In genomic region chr9:28289732-28290131, GRCh38 we compare ENCODE assay signal across 14 cellular contexts.
"Had no signal": no experiment of that assay in that cellular context is flagged by ENCODE, and none has a peak within 500 bp of the region (broad histone marks: within the 10 kb centered on the region; RNA-seq: fewer than 3 reads in every experiment).

No MANE protein-coding gene starts in this region.

- H3K27ac ChIP-seq: esophagus muscularis mucosa, right atrium auricular region, thyroid gland, VCaP had no signal

- H3K9me3 Mint-ChIP-seq: activated naive CD8-positive, alpha-beta T cell treated with anti-CD3 and anti-CD28 coated beads, Interleukin-2, amount 10 ng/mL, durations not matched to agents 7 days and 5 days had no signal

- DNase-seq: activated CD4-positive, alpha-beta memory T cell treated with anti-CD3 and anti-CD28 coated beads, Interleukin-2, amount 10 ng/mL, durations not matched to agents 7 days and 5 days; activated CD4-positive, alpha-beta T cell treated with anti-CD3 and anti-CD28 coated beads for 36 hours; activated naive CD8-positive, alpha-beta T cell treated with anti-CD3 and anti-CD28 coated beads, Interleukin-2, amount 10 ng/mL, durations not matched to agents 7 days and 5 days; anterior cingulate cortex; cerebellar nuclear complex; dermis blood vessel endothelial cell; glutamatergic neuron; T-cell; T1000 had no signal

- H3K27me3 Mint-ChIP-seq: activated CD4-positive, alpha-beta memory T cell treated with anti-CD3 and anti-CD28 coated beads, Interleukin-2, amount 10 ng/mL, durations not matched to agents 7 days and 5 days; activated CD4-positive, alpha-beta T cell treated with anti-CD3 and anti-CD28 coated beads for 36 hours; activated naive CD8-positive, alpha-beta T cell treated with anti-CD3 and anti-CD28 coated beads, Interleukin-2, amount 10 ng/mL, durations not matched to agents 7 days and 5 days; T-cell had no signal

- H3K27me3 ChIP-seq: esophagus muscularis mucosa, right atrium auricular region, thyroid gland had no signal

- H3K4me3 Mint-ChIP-seq: activated CD4-positive, alpha-beta memory T cell treated with anti-CD3 and anti-CD28 coated beads, Interleukin-2, amount 10 ng/mL, durations not matched to agents 7 days and 5 days; activated CD4-positive, alpha-beta T cell treated with anti-CD3 and anti-CD28 coated beads for 36 hours; activated naive CD8-positive, alpha-beta T cell treated with anti-CD3 and anti-CD28 coated beads, Interleukin-2, amount 10 ng/mL, durations not matched to agents 7 days and 5 days; stimulated activated effector memory CD8-positive, alpha-beta T cell treated with anti-CD3 and anti-CD28 coated beads, Interleukin-12 subunit alpha, Interleukin-12 subunit beta, amount 100 ng/mL, for 72 hours; T-cell had no signal

- H3K9me3 ChIP-seq: esophagus muscularis mucosa, right atrium auricular region, thyroid gland had no signal

- H3K27ac Mint-ChIP-seq: activated CD4-positive, alpha-beta memory T cell treated with anti-CD3 and anti-CD28 coated beads, Interleukin-2, amount 10 ng/mL, durations not matched to agents 7 days and 5 days; activated CD4-positive, alpha-beta T cell treated with anti-CD3 and anti-CD28 coated beads for 36 hours; activated naive CD8-positive, alpha-beta T cell treated with anti-CD3 and anti-CD28 coated beads, Interleukin-2, amount 10 ng/mL, durations not matched to agents 7 days and 5 days; stimulated activated effector memory CD8-positive, alpha-beta T cell treated with anti-CD3 and anti-CD28 coated beads, Interleukin-12 subunit alpha, Interleukin-12 subunit beta, amount 100 ng/mL, for 72 hours; T-cell had no signal

- H3K36me3 ChIP-seq: esophagus muscularis mucosa, right atrium auricular region, thyroid gland had no signal

- ATAC-seq: activated CD4-positive, alpha-beta T cell treated with anti-CD3 and anti-CD28 coated beads for 36 hours; stimulated activated effector memory CD8-positive, alpha-beta T cell treated with anti-CD3 and anti-CD28 coated beads, Interleukin-12 subunit alpha, Interleukin-12 subunit beta, amount 100 ng/mL, for 72 hours; T-cell had no signal

- H3K36me3 Mint-ChIP-seq: activated naive CD8-positive, alpha-beta T cell treated with anti-CD3 and anti-CD28 coated beads, Interleukin-2, amount 10 ng/mL, durations not matched to agents 7 days and 5 days; stimulated activated effector memory CD8-positive, alpha-beta T cell treated with anti-CD3 and anti-CD28 coated beads, Interleukin-12 subunit alpha, Interleukin-12 subunit beta, amount 100 ng/mL, for 72 hours; T-cell had no signal

- H3K4me3 ChIP-seq: esophagus muscularis mucosa, right atrium auricular region, thyroid gland had no signal

- H3K4me1 ChIP-seq: esophagus muscularis mucosa, right atrium auricular region had no signal

- H3K4me1 Mint-ChIP-seq: activated CD4-positive, alpha-beta memory T cell treated with anti-CD3 and anti-CD28 coated beads, Interleukin-2, amount 10 ng/mL, durations not matched to agents 7 days and 5 days; activated CD4-positive, alpha-beta T cell treated with anti-CD3 and anti-CD28 coated beads for 36 hours; activated naive CD8-positive, alpha-beta T cell treated with anti-CD3 and anti-CD28 coated beads, Interleukin-2, amount 10 ng/mL, durations not matched to agents 7 days and 5 days; stimulated activated effector memory CD8-positive, alpha-beta T cell treated with anti-CD3 and anti-CD28 coated beads, Interleukin-12 subunit alpha, Interleukin-12 subunit beta, amount 100 ng/mL, for 72 hours; T-cell had no signal
